In the genomic region with DNA sequence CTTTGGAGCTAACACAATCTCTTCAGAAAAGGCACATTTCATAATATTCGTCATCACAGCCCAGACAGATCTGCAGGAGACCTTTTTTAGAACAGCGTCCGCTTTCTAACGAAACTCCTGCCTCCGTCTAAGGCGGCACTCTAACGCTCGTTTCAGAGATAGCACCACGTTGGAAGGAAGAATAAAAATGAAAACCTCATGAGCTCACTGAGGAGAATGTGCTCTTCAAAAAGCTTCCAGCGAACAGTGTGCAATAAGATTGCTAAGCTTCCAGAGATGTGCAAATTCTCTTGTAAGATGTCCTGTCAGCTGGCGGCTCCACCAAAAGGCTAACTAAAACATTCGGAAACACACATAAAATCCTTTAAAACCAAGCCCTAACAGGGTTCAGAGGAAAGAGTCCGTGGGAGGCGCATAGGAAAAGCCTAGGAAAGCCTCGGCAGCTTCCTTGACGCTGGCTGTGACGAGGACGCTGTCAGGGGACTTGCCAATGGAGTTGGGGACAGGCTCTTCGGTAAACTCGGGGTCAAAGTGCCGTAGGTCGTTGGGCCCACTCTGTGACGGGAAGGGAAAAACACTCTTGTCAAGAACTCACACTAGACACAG, we compare ENCODE assay signal across 9 cellular contexts.
DNase-seq lines count a peak whose midpoint lies in the region; ATAC-seq and TF ChIP-seq lines count a peak whose summit lies in the region.
"Had no signal": no experiment of that assay in that cellular context is flagged by ENCODE, and none has a peak within 500 bp of the region (broad histone marks: within the 10 kb centered on the region; RNA-seq: fewer than 3 reads in every experiment).

No MANE protein-coding gene starts in this region.

- CTCF ChIA-PET in WTC11 (lab: Charles Lee) = interaction anchor here (0.5 kb wide), 1 partner anchor 227 kb away, joined by 3 read pairs; no protein-coding TSS in a partner anchor

- H3K27ac Mint-ChIP-seq in WTC11 = peak overlapping the region; percentile 55; the same call in 1 of the 2 replicates

- peaks cover 55% of the 10 kb centered on the region for H3K36me3 Mint-ChIP-seq in WTC11

- H3K27me3 ChIP-seq in gastrocnemius medialis = no peaks in the 10 kb centered on the region

- in situ Hi-C loops in gastrocnemius medialis (cut with MboI; ENCODE audit: low sequenced_read_pairs in 4 of 4) = loop anchor here (5.0 to 25.0 kb wide), 7 partner anchors 472 to 717 kb away; no protein-coding TSS in a partner anchor

- H3K4me3 ChIP-seq in gastrocnemius medialis = peak overlapping the region; percentile 41 to 88 (median 77)

- TF ChIP-seq CTCF in WTC11 (IDR thresholded peaks at IDR 0.05) (no peak), gastrocnemius medialis (IDR thresholded peaks at IDR 0.05 in 4 of 5, conservative IDR thresholded peaks at IDR 0.05 in 1 of 5) (no peak)

- H3K27me3 Mint-ChIP-seq in WTC11 (ENCODE audit: low read depth) = no peaks in the 10 kb centered on the region

- TF ChIP-seq POLR2A in gastrocnemius medialis (IDR thresholded peaks at IDR 0.05) = no peak

- POLR2A ChIA-PET in WTC11 (lab: Charles Lee) = no interaction called here

- H3K36me3 ChIP-seq in gastrocnemius medialis = peaks cover 0 to 41% of the 10 kb centered on the region in 2 donors

- no peak overlapping the region for H3K4me3 Mint-ChIP-seq in WTC11

- peaks cover 16% of the 10 kb centered on the region for H3K4me1 Mint-ChIP-seq in WTC11

- H3K9me3 ChIP-seq in gastrocnemius medialis = no peaks in the 10 kb centered on the region

- H3K9me3 Mint-ChIP-seq in WTC11 = no peaks in the 10 kb centered on the region

- ATAC-seq in WTC11 (no peak), gastrocnemius medialis (no peak), GM19328 (IDR thresholded peaks at IDR 0.05; ENCODE audit: unreplicated experiment) (no peak), GM18867 (IDR thresholded peaks at IDR 0.05; ENCODE audit: unreplicated experiment) (no peak)

- H3K27ac ChIP-seq in gastrocnemius medialis = peak overlapping the region; percentile 92 to 98 (median 96)

- H3K4me1 ChIP-seq in gastrocnemius medialis = peaks cover 36 to 44% of the 10 kb centered on the region in 2 donors

- DNase-seq in D341Med (ENCODE audit: low spot score) = peak; percentile 64
- DNase-seq in WTC11 (ENCODE audit: low spot score) = no peak
- DNase-seq in foreskin melanocyte = peak; percentile 18
- no peak for DNase-seq in gastrocnemius medialis
- DNase-seq in NK-92 treated with Interleukin-12 subunit alpha and Interleukin-12 subunit beta, amount 100 ng/mL, for 24 hours (lab: John Stamatoyannopoulos, UW) = no peak
- no peak for DNase-seq in stimulated activated CD4-positive, alpha-beta T cell treated with anti-CD3 and anti-CD28 coated beads, Interleukin-4, amount 100 ng/mL, for 1 hour
- DNase-seq: central memory CD4-positive, alpha-beta T cell had no signal

- intact Hi-C loops in gastrocnemius medialis (cut with DNase I; ENCODE audit: low total_unique reads) = loop anchor here (2.0 to 10.0 kb wide), 6 partner anchors 13 to 1355 kb away; a partner anchor contains a TSS

TF ChIP-seq in WTC11, 78 proteins besides CTCF, POLR2A, EP300 and RAD21:
- TF ChIP-seq, protein P1, sequence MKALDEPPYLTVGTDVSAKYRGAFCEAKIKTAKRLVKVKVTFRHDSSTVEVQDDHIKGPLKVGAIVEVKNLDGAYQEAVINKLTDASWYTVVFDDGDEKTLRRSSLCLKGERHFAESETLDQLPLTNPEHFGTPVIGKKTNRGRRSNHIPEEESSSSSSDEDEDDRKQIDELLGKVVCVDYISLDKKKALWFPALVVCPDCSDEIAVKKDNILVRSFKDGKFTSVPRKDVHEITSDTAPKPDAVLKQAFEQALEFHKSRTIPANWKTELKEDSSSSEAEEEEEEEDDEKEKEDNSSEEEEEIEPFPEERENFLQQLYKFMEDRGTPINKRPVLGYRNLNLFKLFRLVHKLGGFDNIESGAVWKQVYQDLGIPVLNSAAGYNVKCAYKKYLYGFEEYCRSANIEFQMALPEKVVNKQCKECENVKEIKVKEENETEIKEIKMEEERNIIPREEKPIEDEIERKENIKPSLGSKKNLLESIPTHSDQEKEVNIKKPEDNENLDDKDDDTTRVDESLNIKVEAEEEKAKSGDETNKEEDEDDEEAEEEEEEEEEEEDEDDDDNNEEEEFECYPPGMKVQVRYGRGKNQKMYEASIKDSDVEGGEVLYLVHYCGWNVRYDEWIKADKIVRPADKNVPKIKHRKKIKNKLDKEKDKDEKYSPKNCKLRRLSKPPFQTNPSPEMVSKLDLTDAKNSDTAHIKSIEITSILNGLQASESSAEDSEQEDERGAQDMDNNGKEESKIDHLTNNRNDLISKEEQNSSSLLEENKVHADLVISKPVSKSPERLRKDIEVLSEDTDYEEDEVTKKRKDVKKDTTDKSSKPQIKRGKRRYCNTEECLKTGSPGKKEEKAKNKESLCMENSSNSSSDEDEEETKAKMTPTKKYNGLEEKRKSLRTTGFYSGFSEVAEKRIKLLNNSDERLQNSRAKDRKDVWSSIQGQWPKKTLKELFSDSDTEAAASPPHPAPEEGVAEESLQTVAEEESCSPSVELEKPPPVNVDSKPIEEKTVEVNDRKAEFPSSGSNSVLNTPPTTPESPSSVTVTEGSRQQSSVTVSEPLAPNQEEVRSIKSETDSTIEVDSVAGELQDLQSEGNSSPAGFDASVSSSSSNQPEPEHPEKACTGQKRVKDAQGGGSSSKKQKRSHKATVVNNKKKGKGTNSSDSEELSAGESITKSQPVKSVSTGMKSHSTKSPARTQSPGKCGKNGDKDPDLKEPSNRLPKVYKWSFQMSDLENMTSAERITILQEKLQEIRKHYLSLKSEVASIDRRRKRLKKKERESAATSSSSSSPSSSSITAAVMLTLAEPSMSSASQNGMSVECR (CRISPR knock-in tag; IDR thresholded peaks at IDR 0.05; ENCODE audit: borderline replicate concordance) = no peak
- TF ChIP-seq GTF2I (CRISPR knock-in tag; conservative IDR thresholded peaks at IDR 0.05) = no peak
- no peak for TF ChIP-seq FOXJ3 (CRISPR knock-in tag; IDR thresholded peaks at IDR 0.05; ENCODE audit: borderline replicate concordance)
- TF ChIP-seq, protein P2, sequence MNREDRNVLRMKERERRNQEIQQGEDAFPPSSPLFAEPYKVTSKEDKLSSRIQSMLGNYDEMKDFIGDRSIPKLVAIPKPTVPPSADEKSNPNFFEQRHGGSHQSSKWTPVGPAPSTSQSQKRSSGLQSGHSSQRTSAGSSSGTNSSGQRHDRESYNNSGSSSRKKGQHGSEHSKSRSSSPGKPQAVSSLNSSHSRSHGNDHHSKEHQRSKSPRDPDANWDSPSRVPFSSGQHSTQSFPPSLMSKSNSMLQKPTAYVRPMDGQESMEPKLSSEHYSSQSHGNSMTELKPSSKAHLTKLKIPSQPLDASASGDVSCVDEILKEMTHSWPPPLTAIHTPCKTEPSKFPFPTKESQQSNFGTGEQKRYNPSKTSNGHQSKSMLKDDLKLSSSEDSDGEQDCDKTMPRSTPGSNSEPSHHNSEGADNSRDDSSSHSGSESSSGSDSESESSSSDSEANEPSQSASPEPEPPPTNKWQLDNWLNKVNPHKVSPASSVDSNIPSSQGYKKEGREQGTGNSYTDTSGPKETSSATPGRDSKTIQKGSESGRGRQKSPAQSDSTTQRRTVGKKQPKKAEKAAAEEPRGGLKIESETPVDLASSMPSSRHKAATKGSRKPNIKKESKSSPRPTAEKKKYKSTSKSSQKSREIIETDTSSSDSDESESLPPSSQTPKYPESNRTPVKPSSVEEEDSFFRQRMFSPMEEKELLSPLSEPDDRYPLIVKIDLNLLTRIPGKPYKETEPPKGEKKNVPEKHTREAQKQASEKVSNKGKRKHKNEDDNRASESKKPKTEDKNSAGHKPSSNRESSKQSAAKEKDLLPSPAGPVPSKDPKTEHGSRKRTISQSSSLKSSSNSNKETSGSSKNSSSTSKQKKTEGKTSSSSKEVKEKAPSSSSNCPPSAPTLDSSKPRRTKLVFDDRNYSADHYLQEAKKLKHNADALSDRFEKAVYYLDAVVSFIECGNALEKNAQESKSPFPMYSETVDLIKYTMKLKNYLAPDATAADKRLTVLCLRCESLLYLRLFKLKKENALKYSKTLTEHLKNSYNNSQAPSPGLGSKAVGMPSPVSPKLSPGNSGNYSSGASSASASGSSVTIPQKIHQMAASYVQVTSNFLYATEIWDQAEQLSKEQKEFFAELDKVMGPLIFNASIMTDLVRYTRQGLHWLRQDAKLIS (CRISPR knock-in tag; IDR thresholded peaks at IDR 0.05; ENCODE audit: borderline replicate concordance) = no peak
- no peak for TF ChIP-seq NFE2L1 (CRISPR knock-in tag; IDR thresholded peaks at IDR 0.05)
- TF ChIP-seq, protein P3, sequence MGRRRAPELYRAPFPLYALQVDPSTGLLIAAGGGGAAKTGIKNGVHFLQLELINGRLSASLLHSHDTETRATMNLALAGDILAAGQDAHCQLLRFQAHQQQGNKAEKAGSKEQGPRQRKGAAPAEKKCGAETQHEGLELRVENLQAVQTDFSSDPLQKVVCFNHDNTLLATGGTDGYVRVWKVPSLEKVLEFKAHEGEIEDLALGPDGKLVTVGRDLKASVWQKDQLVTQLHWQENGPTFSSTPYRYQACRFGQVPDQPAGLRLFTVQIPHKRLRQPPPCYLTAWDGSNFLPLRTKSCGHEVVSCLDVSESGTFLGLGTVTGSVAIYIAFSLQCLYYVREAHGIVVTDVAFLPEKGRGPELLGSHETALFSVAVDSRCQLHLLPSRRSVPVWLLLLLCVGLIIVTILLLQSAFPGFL (CRISPR knock-in tag; IDR thresholded peaks at IDR 0.05; ENCODE audit: borderline replicate concordance) = no peak

Comparison
In these comparisons a context has a peak if more than half of its experiments do, and no peak if none do; other contexts are left out.
1. DNase-seq: peak in D341Med (single experiment) and foreskin melanocyte (single experiment); none in WTC11 (single experiment), gastrocnemius medialis (0 of 2), NK-92 treated with Interleukin-12 subunit alpha and Interleukin-12 subunit beta, amount 100 ng/mL, for 24 hours (single experiment) and stimulated activated CD4-positive, alpha-beta T cell treated with anti-CD3 and anti-CD28 coated beads, Interleukin-4, amount 100 ng/mL, for 1 hour (single experiment).